8 cellular contexts compared by ENCODE assay signal in the genomic region with DNA sequence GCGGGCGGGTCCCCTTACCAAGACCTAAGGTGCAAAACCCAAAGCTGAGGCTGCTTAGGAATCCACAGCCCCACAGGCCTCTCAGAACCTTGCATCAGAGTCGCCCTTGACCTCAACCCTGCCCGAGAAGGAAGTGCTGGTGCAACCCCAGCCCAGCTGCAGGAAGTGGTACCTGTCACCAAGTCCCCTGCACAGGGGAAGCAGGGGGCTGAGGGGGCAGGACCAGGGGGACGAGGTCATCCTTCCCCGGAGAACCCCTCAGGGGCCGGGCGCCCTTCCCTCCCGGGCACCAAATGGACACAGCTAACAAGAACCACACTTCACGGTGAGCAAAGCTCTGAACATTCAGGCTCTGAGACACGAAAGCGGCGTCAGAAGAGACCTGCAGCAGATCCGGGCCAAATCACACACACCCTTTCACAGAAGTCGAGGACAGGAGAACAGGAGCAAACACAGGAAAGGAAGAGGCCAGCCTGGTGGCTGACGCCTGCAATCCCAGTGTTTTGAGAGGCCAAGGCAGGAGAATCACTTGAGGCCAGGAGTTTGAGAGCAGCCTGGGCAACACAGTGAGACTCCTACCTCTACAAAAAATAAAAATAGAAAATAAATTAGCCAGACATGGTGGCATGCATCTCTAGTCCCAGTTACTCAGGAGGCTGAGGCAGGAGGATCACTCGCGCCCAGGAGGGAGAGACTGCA. TPM values are rescaled to one million over a fixed set of nuclear protein-coding genes. Genes with fewer than 3 reads are reported as not detected.
DNase-seq lines count a peak whose midpoint lies in the region; ATAC-seq, FAIRE-seq and TF ChIP-seq lines count a peak whose summit lies in the region.

No MANE protein-coding gene starts in this region.

- TF ChIP-seq CTCF in right lobe of liver (IDR thresholded peaks at IDR 0.05), result no peak

- TF ChIP-seq POLR2A in right lobe of liver (IDR thresholded peaks at IDR 0.05), result no peak

- ATAC-seq in HG03097 (IDR thresholded peaks at IDR 0.05; ENCODE audit: low FRiP score, unreplicated experiment), result peak; percentile 47
- ATAC-seq in right lobe of liver, result peak; percentile 0 to 33 (median 22)

- 41% methylated on average over 6 of the region's 18 CpGs for WGBS in right lobe of liver (ENCODE audit: insufficient coverage, low coverage, low lambda C conversion rate, missing lambda C conversion rate)

- no peaks in the 10 kb centered on the region for H3K36me3 ChIP-seq in right lobe of liver

- peak overlapping the region; percentile 48 to 93 (median 82) for H3K27ac ChIP-seq in right lobe of liver

- intact Hi-C loops in right lobe of liver (cut with DNase I), result no loop called here

- H3K9me3 ChIP-seq in right lobe of liver, result no peaks in the 10 kb centered on the region

- no peak overlapping the region for H3K4me3 ChIP-seq in right lobe of liver

- peaks cover 2 to 60% (median 32%) of the 10 kb centered on the region in 4 donors for H3K4me1 ChIP-seq in right lobe of liver

- no peak for FAIRE-seq in frontal cortex (lab: Jason Lieb, UNC)

- H3K27me3 ChIP-seq in right lobe of liver, result no peaks in the 10 kb centered on the region

- DNase-seq in CMK (ENCODE audit: low read depth) (peak; percentile 60), right lobe of liver (peak in 2 of 3 donors; percentile 72 to 83), HuH-7.5 (ENCODE audit: low spot score) (no peak), NCI-H1436 (lab: John Stamatoyannopoulos, UW) (no peak), NCI-H1092 (lab: John Stamatoyannopoulos, UW) (no peak), frontal cortex (ENCODE audit: low spot score in 2 of 2) (no peak)
- DNase-seq in activated CD4-positive, alpha-beta T cell treated with anti-CD3 and anti-CD28 coated beads, Interleukin-2, amount 50 U/mL, for 1 hour, result peak; percentile 32

RNA-seq across cellular contexts. Expression of a gene that starts 6.4 kb away (rescaled TPM):
- total RNA-seq in right lobe of liver (10 to 100 TPM; 12.9 to 61.8 (median 36.6) TPM), frontal cortex (4.9 TPM)

RNA-seq across cellular contexts. Expression of a gene that starts 25.5 kb away (rescaled TPM):
- 10 to 100 TPM; 15.0 to 27.9 (median 17.1) TPM for total RNA-seq in right lobe of liver
- 7.3 TPM for total RNA-seq in frontal cortex

RNA-seq across cellular contexts. Expression of a gene that starts 40.8 kb away (rescaled TPM):
- total RNA-seq in right lobe of liver (100 to 1,000 TPM in 3 of 6 experiments, 10 to 100 TPM in 3; 54.3 to 195 (median 140) TPM), frontal cortex (72.2 TPM)

Comparison
In these comparisons a context has a peak if more than half of its experiments do, and no peak if none do; other contexts are left out.
1. DNase-seq: peak in CMK (single experiment), activated CD4-positive, alpha-beta T cell treated with anti-CD3 and anti-CD28 coated beads, Interleukin-2, amount 50 U/mL, for 1 hour (single experiment) and right lobe of liver (2 of 3); none in HuH-7.5 (single experiment), NCI-H1436 (single experiment), NCI-H1092 (single experiment) and frontal cortex (0 of 2).